In the genomic region with DNA sequence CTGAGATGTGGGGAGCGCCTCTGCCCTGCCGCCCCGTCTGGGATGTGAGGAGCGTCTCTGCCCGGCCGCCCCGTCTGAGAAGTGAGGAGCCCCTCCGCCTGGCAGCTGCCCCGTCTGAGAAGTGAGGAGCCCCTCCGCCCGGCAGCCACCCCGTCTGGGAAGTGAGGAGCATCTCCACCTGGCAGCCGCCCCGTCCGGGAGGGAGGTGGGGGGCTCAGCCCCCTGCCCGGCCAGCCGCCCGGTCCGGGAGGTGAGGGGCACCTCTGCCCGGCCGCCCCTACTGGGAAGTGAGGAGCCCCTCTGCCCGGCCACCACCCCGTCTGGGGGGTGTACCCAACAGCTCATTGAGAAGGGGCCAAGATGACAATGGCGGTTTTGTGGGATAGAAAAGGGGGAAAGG, we compare ENCODE assay signal across 6 cellular contexts.
A peak's percentile ranks its signal among the peaks of the same experiment; 100 is the strongest.
DNase-seq lines count a peak whose midpoint lies in the region; ATAC-seq and TF ChIP-seq lines count a peak whose summit lies in the region.
"Not testable (repeated sequence)": the region's sequence is repeated elsewhere in the genome, so short reads cannot be mapped to it uniquely, and the experiment has no call there.

No MANE protein-coding gene starts in this region.

- not testable (repeated sequence) for H3K36me3 ChIP-seq in sigmoid colon, thyroid gland, upper lobe of left lung

- H3K4me1 ChIP-seq in sigmoid colon, upper lobe of left lung: not testable (repeated sequence)
- peaks cover 19 to 42% of the 10 kb centered on the region in 2 donors for H3K4me1 ChIP-seq in thyroid gland

- intact Hi-C loops in sigmoid colon (cut with DNase I); thyroid gland (cut with DNase I): not testable (repeated sequence)

- peaks cover 13% of the 10 kb centered on the region for H3K4me1 Mint-ChIP-seq in glutamatergic neuron (ENCODE audit: low read depth, unreplicated experiment)
- H3K4me1 Mint-ChIP-seq in natural killer cell treated with Interleukin-12 subunit alpha and Interleukin-12 subunit beta and Interleukin-15 and Interleukin-18, amount 100 ng/mL, for 72 hours (ENCODE audit: low read depth in 2 of 2): not testable (repeated sequence)

- not testable (repeated sequence) for H3K27me3 ChIP-seq in sigmoid colon, thyroid gland, upper lobe of left lung

- not testable (repeated sequence) for TF ChIP-seq POLR2A in sigmoid colon (IDR thresholded peaks at IDR 0.05); thyroid gland (IDR thresholded peaks at IDR 0.05); upper lobe of left lung (IDR thresholded peaks at IDR 0.05)

- H3K27ac ChIP-seq in sigmoid colon: not testable (repeated sequence)
- H3K27ac ChIP-seq in thyroid gland (peak overlapping the region; percentile 17 to 84 (median 80)), upper lobe of left lung (peak overlapping the region in 3 of 4 donors; percentile 44 to 71 (median 53))

- peaks cover 17% of the 10 kb centered on the region for H3K9me3 Mint-ChIP-seq in glutamatergic neuron (ENCODE audit: unreplicated experiment)
- H3K9me3 Mint-ChIP-seq in natural killer cell treated with Interleukin-12 subunit alpha and Interleukin-12 subunit beta and Interleukin-15 and Interleukin-18, amount 100 ng/mL, for 72 hours: not testable (repeated sequence)

- not testable (repeated sequence) for H3K9me3 ChIP-seq in sigmoid colon, thyroid gland, upper lobe of left lung

- not testable (repeated sequence) for DNase-seq in glutamatergic neuron, thyroid gland
- DNase-seq in mesenteric fat pad (ENCODE audit: low spot score) (peak; percentile 53), sigmoid colon (peak; percentile 20), upper lobe of left lung (peak in 1 of 2 donors; percentile 80)
- DNase-seq in natural killer cell treated with Interleukin-12 subunit alpha and Interleukin-12 subunit beta and Interleukin-15 and Interleukin-18, amount 100 ng/mL, for 72 hours (ENCODE audit: low spot score): peak; percentile 12

- TF ChIP-seq CTCF in glutamatergic neuron (IDR thresholded peaks at IDR 0.05; ENCODE audit: partially characterized antibody, unreplicated experiment); sigmoid colon (IDR thresholded peaks at IDR 0.05); thyroid gland (IDR thresholded peaks at IDR 0.05); upper lobe of left lung (IDR thresholded peaks at IDR 0.05): not testable (repeated sequence)

- peaks cover 16% of the 10 kb centered on the region for H3K36me3 Mint-ChIP-seq in glutamatergic neuron (ENCODE audit: unreplicated experiment)
- H3K36me3 Mint-ChIP-seq in natural killer cell treated with Interleukin-12 subunit alpha and Interleukin-12 subunit beta and Interleukin-15 and Interleukin-18, amount 100 ng/mL, for 72 hours: not testable (repeated sequence)

- H3K4me3 Mint-ChIP-seq in glutamatergic neuron (ENCODE audit: unreplicated experiment); natural killer cell treated with Interleukin-12 subunit alpha and Interleukin-12 subunit beta and Interleukin-15 and Interleukin-18, amount 100 ng/mL, for 72 hours: not testable (repeated sequence)

- H3K27me3 Mint-ChIP-seq in glutamatergic neuron (ENCODE audit: unreplicated experiment): not testable (repeated sequence)
- peaks cover 0 to 12% of the 10 kb centered on the region in 2 donors for H3K27me3 Mint-ChIP-seq in natural killer cell treated with Interleukin-12 subunit alpha and Interleukin-12 subunit beta and Interleukin-15 and Interleukin-18, amount 100 ng/mL, for 72 hours

- WGBS in sigmoid colon, 2 donors: 97% methylated on average over 4 to 24 of the region's 24 CpGs
- WGBS in thyroid gland, 2 donors: 90 to 92% methylated on average over 9 to 10 of the region's 24 CpGs
- 95 to 96% methylated on average over 15 to 16 of the region's 24 CpGs for WGBS in upper lobe of left lung, 2 donors

- TF ChIP-seq EP300 in sigmoid colon (IDR thresholded peaks at IDR 0.05); upper lobe of left lung (IDR thresholded peaks at IDR 0.05): not testable (repeated sequence)

- ATAC-seq in natural killer cell treated with Interleukin-12 subunit alpha and Interleukin-12 subunit beta and Interleukin-15 and Interleukin-18, amount 100 ng/mL, for 72 hours; upper lobe of left lung (ENCODE audit: low FRiP score in 2 of 2): not testable (repeated sequence)

- H3K27ac Mint-ChIP-seq in glutamatergic neuron (ENCODE audit: unreplicated experiment): peak overlapping the region; percentile 62
- not testable (repeated sequence) for H3K27ac Mint-ChIP-seq in natural killer cell treated with Interleukin-12 subunit alpha and Interleukin-12 subunit beta and Interleukin-15 and Interleukin-18, amount 100 ng/mL, for 72 hours

- not testable (repeated sequence) for H3K4me3 ChIP-seq in sigmoid colon; thyroid gland (replicated peaks in 1 of 3); upper lobe of left lung
